Comparison of ENCODE assay signal across 28 cellular contexts in genomic region chr10:16811292-16811691, GRCh38.
"Had no signal": no experiment of that assay in that cellular context is flagged by ENCODE, and none has a peak within 500 bp of the region (broad histone marks: within the 10 kb centered on the region; RNA-seq: fewer than 3 reads in every experiment).

No MANE protein-coding gene starts in this region.

- H3K27me3 Mint-ChIP-seq: activated CD4-positive, alpha-beta memory T cell treated with anti-CD3 and anti-CD28 coated beads for 36 hours; activated CD4-positive, alpha-beta T cell treated with anti-CD3 and anti-CD28 coated beads for 36 hours; activated CD4-positive, alpha-beta T cell treated with anti-CD3 and anti-CD28 coated beads, Interleukin-2, amount 10 ng/mL, durations not matched to agents 24 days and 14 days; activated CD8-positive, alpha-beta memory T cell treated with anti-CD3 and anti-CD28 coated beads, Interleukin-2, amount 10 ng/mL, durations not matched to agents 7 days and 5 days; activated naive CD4-positive, alpha-beta T cell treated with anti-CD3 and anti-CD28 coated beads, Interleukin-2, amount 10 ng/mL, durations not matched to agents 7 days and 5 days; activated naive CD8-positive, alpha-beta T cell treated with anti-CD3 and anti-CD28 coated beads, Interleukin-2, amount 10 ng/mL, durations not matched to agents 7 days and 5 days; central memory CD8-positive, alpha-beta T cell had no signal

- H3K4me2 ChIP-seq: hepatocyte had no signal

- DNase-seq: activated CD4-positive, alpha-beta memory T cell treated with anti-CD3 and anti-CD28 coated beads for 36 hours; activated CD4-positive, alpha-beta T cell treated with anti-CD3 and anti-CD28 coated beads for 36 hours; activated CD4-positive, alpha-beta T cell treated with anti-CD3 and anti-CD28 coated beads, Interleukin-2, amount 10 ng/mL, durations not matched to agents 24 days and 14 days; activated CD4-positive, CD25-positive, alpha-beta regulatory T cell; activated CD4-positive, CD25-positive, alpha-beta regulatory T cell treated with anti-CD3 and anti-CD28 coated beads, Interleukin-2, amount 50 U/mL, for 72 hours; activated CD8-positive, alpha-beta memory T cell treated with anti-CD3 and anti-CD28 coated beads, Interleukin-2, amount 10 ng/mL, durations not matched to agents 7 days and 5 days; activated CD8-positive, alpha-beta memory T cell treated with anti-CD3 and anti-CD28 coated beads, Interleukin-2, amount 50 U/mL, for 4 hours; activated CD8-positive, alpha-beta T cell treated with anti-CD3 and anti-CD28 coated beads, Interleukin-2, amount 10 ng/mL, durations not matched to agents 7 days and 5 days; activated gamma-delta T cell; activated naive CD4-positive, alpha-beta T cell; activated naive CD4-positive, alpha-beta T cell treated with anti-CD3 and anti-CD28 coated beads, Interleukin-2, amount 10 ng/mL, durations not matched to agents 7 days and 5 days; activated naive CD8-positive, alpha-beta T cell treated with anti-CD3 and anti-CD28 coated beads, Interleukin-2, amount 10 ng/mL, durations not matched to agents 7 days and 5 days; activated T-cell treated with anti-CD3 and anti-CD28 coated beads, Interleukin-2, amount 50 U/mL, for 1 hour; activated T-cell treated with anti-CD3 and anti-CD28 coated beads, Interleukin-2, amount 50 U/mL, for 72 hours; effector CD8-positive, alpha-beta T cell; endodermal cell; T-helper 1 cell; T-helper 2 cell had no signal

- H3K36me3 ChIP-seq: breast epithelium, cardiac muscle cell, gastroesophageal sphincter had no signal

- H3K27me3 ChIP-seq: ascending aorta, breast epithelium, cardiac muscle cell, gastroesophageal sphincter, heart right ventricle, hepatocyte had no signal

- H3K4me3 Mint-ChIP-seq: activated CD4-positive, alpha-beta memory T cell treated with anti-CD3 and anti-CD28 coated beads for 36 hours; activated CD4-positive, alpha-beta T cell treated with anti-CD3 and anti-CD28 coated beads for 36 hours; activated CD4-positive, alpha-beta T cell treated with anti-CD3 and anti-CD28 coated beads, Interleukin-2, amount 10 ng/mL, durations not matched to agents 24 days and 14 days; activated CD8-positive, alpha-beta memory T cell treated with anti-CD3 and anti-CD28 coated beads, Interleukin-2, amount 10 ng/mL, durations not matched to agents 7 days and 5 days; activated CD8-positive, alpha-beta T cell treated with anti-CD3 and anti-CD28 coated beads, Interleukin-2, amount 10 ng/mL, durations not matched to agents 7 days and 5 days; activated naive CD4-positive, alpha-beta T cell treated with anti-CD3 and anti-CD28 coated beads, Interleukin-2, amount 10 ng/mL, durations not matched to agents 7 days and 5 days; activated naive CD8-positive, alpha-beta T cell treated with anti-CD3 and anti-CD28 coated beads, Interleukin-2, amount 10 ng/mL, durations not matched to agents 7 days and 5 days; activated T-cell treated with anti-CD3 and anti-CD28 coated beads, Interleukin-2, amount 50 U/mL, for 72 hours; brain; central memory CD8-positive, alpha-beta T cell; endodermal cell had no signal

- H2AFZ ChIP-seq: hepatocyte had no signal

- H3K4me3 ChIP-seq: ascending aorta, breast epithelium, cardiac muscle cell, gastroesophageal sphincter, heart right ventricle, hepatocyte had no signal

- H3K27ac ChIP-seq: ascending aorta, breast epithelium, cardiac muscle cell, gastroesophageal sphincter, hepatocyte had no signal

- ATAC-seq: activated CD4-positive, alpha-beta T cell treated with anti-CD3 and anti-CD28 coated beads for 36 hours; activated CD8-positive, alpha-beta memory T cell treated with anti-CD3 and anti-CD28 coated beads, Interleukin-2, amount 10 ng/mL, durations not matched to agents 7 days and 5 days; activated CD8-positive, alpha-beta T cell treated with anti-CD3 and anti-CD28 coated beads, Interleukin-2, amount 10 ng/mL, durations not matched to agents 7 days and 5 days; activated naive CD4-positive, alpha-beta T cell treated with anti-CD3 and anti-CD28 coated beads, Interleukin-2, amount 50 U/mL, for 72 hours; activated T-cell treated with anti-CD3 and anti-CD28 coated beads, Interleukin-2, amount 50 U/mL, for 72 hours; esophagus mucosa; gastroesophageal sphincter had no signal

- H3K9me3 ChIP-seq: ascending aorta, breast epithelium, gastroesophageal sphincter, heart right ventricle had no signal

- H3K9me3 Mint-ChIP-seq: activated CD4-positive, alpha-beta memory T cell treated with anti-CD3 and anti-CD28 coated beads for 36 hours; activated CD4-positive, alpha-beta T cell treated with anti-CD3 and anti-CD28 coated beads, Interleukin-2, amount 10 ng/mL, durations not matched to agents 24 days and 14 days; activated naive CD4-positive, alpha-beta T cell treated with anti-CD3 and anti-CD28 coated beads, Interleukin-2, amount 10 ng/mL, durations not matched to agents 7 days and 5 days; activated naive CD8-positive, alpha-beta T cell treated with anti-CD3 and anti-CD28 coated beads, Interleukin-2, amount 10 ng/mL, durations not matched to agents 7 days and 5 days; activated T-cell treated with anti-CD3 and anti-CD28 coated beads, Interleukin-2, amount 50 U/mL, for 72 hours; central memory CD8-positive, alpha-beta T cell; endodermal cell had no signal

- H3K27ac Mint-ChIP-seq: activated CD4-positive, alpha-beta memory T cell treated with anti-CD3 and anti-CD28 coated beads for 36 hours; activated CD4-positive, alpha-beta T cell treated with anti-CD3 and anti-CD28 coated beads for 36 hours; activated CD4-positive, alpha-beta T cell treated with anti-CD3 and anti-CD28 coated beads, Interleukin-2, amount 10 ng/mL, durations not matched to agents 24 days and 14 days; activated CD8-positive, alpha-beta T cell treated with anti-CD3 and anti-CD28 coated beads, Interleukin-2, amount 10 ng/mL, durations not matched to agents 7 days and 5 days; activated naive CD4-positive, alpha-beta T cell treated with anti-CD3 and anti-CD28 coated beads, Interleukin-2, amount 10 ng/mL, durations not matched to agents 7 days and 5 days; activated naive CD8-positive, alpha-beta T cell treated with anti-CD3 and anti-CD28 coated beads, Interleukin-2, amount 10 ng/mL, durations not matched to agents 7 days and 5 days; activated T-cell treated with anti-CD3 and anti-CD28 coated beads, Interleukin-2, amount 50 U/mL, for 72 hours; brain; endodermal cell had no signal
